ENCODE assay signal across 8 cellular contexts in genomic region chr9:91433180-91433579, GRCh38. TPM values are rescaled to one million over a fixed set of nuclear protein-coding genes. Genes with fewer than 3 reads are reported as not detected.
A peak's percentile ranks its signal among the peaks of the same experiment; 100 is the strongest.
DNase-seq lines count a peak whose midpoint lies in the region; ATAC-seq and TF ChIP-seq lines count a peak whose summit lies in the region.

No MANE protein-coding gene starts in this region.

- TF ChIP-seq CTCF in OCI-LY3 (IDR thresholded peaks at IDR 0.05; ENCODE audit: low read depth, low read length), result peak; percentile 63
- TF ChIP-seq CTCF in mucosa of descending colon (IDR thresholded peaks at IDR 0.05), result peak; percentile 6

- H2AFZ ChIP-seq in OCI-LY3 (ENCODE audit: low read depth, low read length), result no peak overlapping the region

- ATAC-seq in Right ventricle myocardium inferior (peak; percentile 57), mucosa of descending colon (peak; percentile 95), HG03457 (IDR thresholded peaks at IDR 0.05; ENCODE audit: unreplicated experiment) (no peak), GM18858 (IDR thresholded peaks at IDR 0.05; ENCODE audit: unreplicated experiment) (no peak)

- no peak overlapping the region for H3K4me3 ChIP-seq in OCI-LY3 (ENCODE audit: low read length)
- H3K4me3 ChIP-seq in mucosa of descending colon, result no peak overlapping the region
- H3K4me3 ChIP-seq in HAP-1, result no peak overlapping the region

- H3K4me1 ChIP-seq in OCI-LY3 (ENCODE audit: low read length) (0 out of 2 replicates have a peak, but pooled peaks cover 3% of the 10 kb centered on the region), mucosa of descending colon (ENCODE audit: low read depth) (no peaks in the 10 kb centered on the region), HAP-1 (no peaks in the 10 kb centered on the region)

- H3K27ac ChIP-seq in OCI-LY3 (ENCODE audit: low read length), result no peak overlapping the region

- H3K9me3 ChIP-seq in OCI-LY3 (ENCODE audit: insufficient read depth, low read length), result no peaks in the 10 kb centered on the region
- H3K9me3 ChIP-seq in mucosa of descending colon, result no peaks in the 10 kb centered on the region
- H3K9me3 ChIP-seq in HAP-1, result no peaks in the 10 kb centered on the region

- in situ Hi-C loops in HAP-1 (cut with MboI; ENCODE audit: low sequenced_read_pairs), result no loop called here

- intact Hi-C loops in Right ventricle myocardium inferior (cut with DNase I), result loop anchor here (2.0 kb wide), 1 partner anchor 518 kb away; no protein-coding TSS in a partner anchor
- intact Hi-C loops in cardiac septum (cut with DNase I), result no loop called here
- intact Hi-C loops in mucosa of descending colon (cut with DNase I, micrococcal nuclease), result loop anchor here (5.0 to 10.0 kb wide), 2 partner anchors 396 to 518 kb away; no protein-coding TSS in a partner anchor

- H3K27me3 ChIP-seq in OCI-LY3 (ENCODE audit: low read depth, low read length) (peaks cover 42% of the 10 kb centered on the region), HAP-1 (ENCODE audit: low read depth) (peaks cover 11% of the 10 kb centered on the region)

- H3K79me2 ChIP-seq in OCI-LY3 (ENCODE audit: low read length), result no peaks in the 10 kb centered on the region

- H3K4me2 ChIP-seq in OCI-LY3 (ENCODE audit: low read length), result peak overlapping the region; percentile 41

- DNase-seq in Right ventricle myocardium inferior (ENCODE audit: missing footprints) (no peak), cardiac septum (ENCODE audit: low spot score) (no peak), dedifferentiated amniotic fluid mesenchymal stem cell (ENCODE audit: extremely low spot score) (peak; percentile 94), mucosa of descending colon (peak in 1 of 3 donors; percentile 37), HAP-1 (ENCODE audit: low spot score in 2 of 2) (no peak)

- H3K9ac ChIP-seq in OCI-LY3 (ENCODE audit: low read length), result no peak overlapping the region

- no peaks in the 10 kb centered on the region for H4K20me1 ChIP-seq in OCI-LY3 (ENCODE audit: insufficient read depth, low read length)

- H3K36me3 ChIP-seq in OCI-LY3 (replicated peaks; ENCODE audit: low read depth, low read length) (no peaks in the 10 kb centered on the region), mucosa of descending colon (ENCODE audit: low read depth) (no peaks in the 10 kb centered on the region), HAP-1 (replicated peaks) (no peaks in the 10 kb centered on the region)

RNA-seq across cellular contexts. Expression of gene NFIL3, which starts 9.5 kb away (rescaled TPM):
- total RNA-seq in Right ventricle myocardium inferior, result 21.3 TPM
- 32.4 TPM for total RNA-seq in cardiac septum
- 10 to 100 TPM; 17.7 to 41.9 (median 20.6) TPM for total RNA-seq in mucosa of descending colon

Comparison
In these comparisons a context has a peak if more than half of its experiments do, and no peak if none do; other contexts are left out.
1. ATAC-seq: peak in Right ventricle myocardium inferior (single experiment) and mucosa of descending colon (single experiment); none in HG03457 (single experiment) and GM18858 (single experiment).